In the genomic region with DNA sequence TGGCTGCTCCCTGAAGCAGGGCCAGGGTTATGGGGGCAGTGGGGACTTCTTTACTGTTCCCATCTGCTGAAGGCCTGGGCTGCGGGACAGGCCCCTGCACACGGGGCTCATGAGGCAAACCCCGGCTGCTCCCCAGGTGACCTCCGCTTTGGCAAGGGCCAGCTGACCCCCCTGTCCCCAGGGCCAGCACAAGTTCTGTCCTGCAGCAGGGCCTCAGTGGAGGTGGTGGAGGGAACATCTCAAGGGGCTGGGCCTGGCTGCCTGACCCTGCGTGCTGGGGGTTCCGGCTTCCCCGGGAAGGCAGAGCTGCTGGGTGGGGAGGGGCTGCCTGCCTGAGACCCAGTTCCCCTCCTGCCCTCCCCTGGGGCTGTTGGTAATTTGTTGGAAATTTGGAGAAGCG, we compare ENCODE assay signal across 1 cellular context.
TF ChIP-seq lines count a peak whose summit lies in the region.

No MANE protein-coding gene starts in this region.

TF ChIP-seq in liver, 16 proteins besides CTCF, POLR2A, EP300 and RAD21 (continued from another document):
- TF ChIP-seq, protein P1, sequence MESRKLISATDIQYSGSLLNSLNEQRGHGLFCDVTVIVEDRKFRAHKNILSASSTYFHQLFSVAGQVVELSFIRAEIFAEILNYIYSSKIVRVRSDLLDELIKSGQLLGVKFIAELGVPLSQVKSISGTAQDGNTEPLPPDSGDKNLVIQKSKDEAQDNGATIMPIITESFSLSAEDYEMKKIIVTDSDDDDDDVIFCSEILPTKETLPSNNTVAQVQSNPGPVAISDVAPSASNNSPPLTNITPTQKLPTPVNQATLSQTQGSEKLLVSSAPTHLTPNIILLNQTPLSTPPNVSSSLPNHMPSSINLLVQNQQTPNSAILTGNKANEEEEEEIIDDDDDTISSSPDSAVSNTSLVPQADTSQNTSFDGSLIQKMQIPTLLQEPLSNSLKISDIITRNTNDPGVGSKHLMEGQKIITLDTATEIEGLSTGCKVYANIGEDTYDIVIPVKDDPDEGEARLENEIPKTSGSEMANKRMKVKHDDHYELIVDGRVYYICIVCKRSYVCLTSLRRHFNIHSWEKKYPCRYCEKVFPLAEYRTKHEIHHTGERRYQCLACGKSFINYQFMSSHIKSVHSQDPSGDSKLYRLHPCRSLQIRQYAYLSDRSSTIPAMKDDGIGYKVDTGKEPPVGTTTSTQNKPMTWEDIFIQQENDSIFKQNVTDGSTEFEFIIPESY (IDR thresholded peaks at IDR 0.05): no peak
- TF ChIP-seq JUND (IDR thresholded peaks at IDR 0.05): no peak
